In the genomic region with DNA sequence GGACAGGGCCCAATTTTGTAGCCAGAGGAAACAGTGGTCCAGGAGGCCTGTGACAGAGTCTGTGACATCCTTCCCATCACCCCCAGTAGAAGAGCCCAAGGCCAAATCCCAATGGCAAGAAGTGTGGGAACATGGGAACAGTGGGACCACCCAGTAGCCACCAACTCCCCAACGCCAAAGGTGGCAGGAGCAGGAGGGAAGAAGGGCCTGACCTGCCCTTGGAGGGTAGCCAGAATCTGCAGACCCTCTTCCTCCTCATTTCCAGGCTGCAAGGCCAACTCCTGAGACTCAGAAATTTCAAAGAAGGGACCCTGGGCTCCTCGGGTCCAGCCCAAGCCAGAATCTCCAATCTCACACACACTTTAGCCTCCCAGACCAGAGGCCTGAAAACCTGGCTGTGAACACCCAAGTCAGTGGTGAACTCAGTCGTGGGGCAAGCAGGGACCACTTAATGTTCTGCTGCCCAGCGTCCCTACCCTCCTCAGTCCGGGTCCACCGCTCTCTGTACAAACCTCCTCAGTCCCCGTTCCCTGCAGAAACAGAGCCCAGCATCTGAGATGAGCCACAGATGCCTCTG, we compare ENCODE assay signal across 15 cellular contexts. TPM values are rescaled to one million over a fixed set of nuclear protein-coding genes. Genes with fewer than 3 reads are reported as not detected.
DNase-seq lines count a peak whose midpoint lies in the region; ATAC-seq and TF ChIP-seq lines count a peak whose summit lies in the region.
"Had no signal": no experiment of that assay in that cellular context is flagged by ENCODE, and none has a peak within 500 bp of the region (broad histone marks: within the 10 kb centered on the region; RNA-seq: fewer than 3 reads in every experiment).

No MANE protein-coding gene starts in this region.

- 67% methylated on average over 3 of the region's 7 CpGs; no CpG with 5 or more reads in 1 of the 2 donors for WGBS in gastroesophageal sphincter (ENCODE audit: low coverage in 1 of 2), 2 donors

- H3K4me1 ChIP-seq in gastroesophageal sphincter, result peaks cover 0 to 80% (median 17%) of the 10 kb centered on the region in 3 donors

- no peak for TF ChIP-seq EP300 in gastroesophageal sphincter (IDR thresholded peaks at IDR 0.05)

- no peak overlapping the region for H3K4me3 ChIP-seq in H7 (ENCODE audit: insufficient read depth, low read depth, low read length)
- no peak overlapping the region for H3K4me3 ChIP-seq in gastroesophageal sphincter
- H3K4me3 ChIP-seq: K562 had no signal

- no peak for TF ChIP-seq POLR2A in gastroesophageal sphincter (IDR thresholded peaks at IDR 0.05)

- H3K36me3 ChIP-seq in H7 (replicated peaks; ENCODE audit: control insufficient read depth, insufficient read depth, low read length), result no peaks in the 10 kb centered on the region
- peaks cover 0 to 19% of the 10 kb centered on the region in 2 donors for H3K36me3 ChIP-seq in gastroesophageal sphincter

- H3K9me3 ChIP-seq in gastroesophageal sphincter, result no peaks in the 10 kb centered on the region

- DNase-seq in 8988T (peak; percentile 20), H7 (peak; percentile 28), posterior vena cava (ENCODE audit: low spot score) (peak; percentile 50), GM19238 (ENCODE audit: insufficient read length, low spot score) (no peak), NAMALWA (ENCODE audit: low spot score) (no peak), amniotic stem cell (lab: John Stamatoyannopoulos, UW) (no peak)
- DNase-seq: CD8-positive, alpha-beta T cell; DMS79 treated with DMSO at 0.1 percent for 48 hours; NCI-H1105 treated with DMSO at 0.1 percent for 48 hours; NCI-H187 had no signal

- intact Hi-C loops in posterior vena cava (cut with DNase I), result no loop called here

- ATAC-seq in gastroesophageal sphincter (no peak), HG03025 (IDR thresholded peaks at IDR 0.05; ENCODE audit: low FRiP score, unreplicated experiment) (no peak)
- ATAC-seq: CD8-positive, alpha-beta T cell had no signal

- peak overlapping the region in 3 of 4 donors; percentile 54 to 61 (median 60) for H3K27ac ChIP-seq in gastroesophageal sphincter
- H3K27ac ChIP-seq: HL-60 had no signal

- TF ChIP-seq CTCF in gastroesophageal sphincter (IDR thresholded peaks at IDR 0.05), result no peak

- H3K27me3 ChIP-seq in H7 (ENCODE audit: control insufficient read depth, insufficient read depth, low read length) (0 out of 2 replicates have a peak, but pooled peaks cover 1% of the 10 kb centered on the region), gastroesophageal sphincter (no peaks in the 10 kb centered on the region)

RNA-seq across cellular contexts. Expression of a gene that starts 6.2 kb away (rescaled TPM):
- 5.8 and 7.2 TPM in 2 replicates for total RNA-seq in H7 (2014; rRNA removed; shearing (Covaris generic))
- total RNA-seq in gastroesophageal sphincter (10 to 100 TPM; 11.5 to 22.1 (median 14.7) TPM), posterior vena cava (10 to 100 TPM; 26.7 to 31.5 TPM)
- total RNA-seq: B cell; CD8-positive, alpha-beta T cell had no signal

RNA-seq across cellular contexts. Expression of a gene that starts 19.9 kb away (rescaled TPM):
- 27.1 and 41.3 TPM in 2 replicates for total RNA-seq in H7 (2014; rRNA removed; shearing (Covaris generic))
- total RNA-seq in gastroesophageal sphincter (10 to 100 TPM; 41.6 to 81.6 (median 60.5) TPM), posterior vena cava (100 to 1,000 TPM in 1 of 2 donors, 10 to 100 TPM in 1; 83.0 to 106 TPM)

RNA-seq across cellular contexts. Expression of a gene that starts 38.9 kb away (rescaled TPM):
- 0.30 and 0.45 TPM in 2 replicates for total RNA-seq in H7 (2014; rRNA removed; shearing (Covaris generic))
- 1 to 10 TPM; 3.0 to 4.0 (median 3.4) TPM for total RNA-seq in gastroesophageal sphincter
- 1 to 10 TPM; 5.8 to 9.5 TPM for total RNA-seq in posterior vena cava

RNA-seq across cellular contexts. Expression of a gene that starts 56.2 kb away (rescaled TPM):
- 443 and 463 TPM in 2 replicates for total RNA-seq in H7 (2014; rRNA removed; shearing (Covaris generic))
- total RNA-seq in gastroesophageal sphincter (1,000 to 10,000 TPM; 1,945 to 2,292 (median 2,070) TPM), posterior vena cava (1,000 to 10,000 TPM; 2,679 to 3,454 TPM)

Comparison
In these comparisons a context has a peak if more than half of its experiments do, and no peak if none do; other contexts are left out.
1. DNase-seq: peak in 8988T (single experiment), H7 (single experiment) and posterior vena cava (single experiment); none in GM19238 (single experiment), NAMALWA (single experiment) and amniotic stem cell (single experiment).